In genomic region chr6:30826961-30827342, GRCh38 we compare ENCODE assay signal across 11 cellular contexts. TPM values are rescaled to one million over a fixed set of nuclear protein-coding genes. Genes with fewer than 3 reads are reported as not detected.
DNase-seq lines count a peak whose midpoint lies in the region; ATAC-seq and TF ChIP-seq lines count a peak whose summit lies in the region.
"Had no signal": no experiment of that assay in that cellular context is flagged by ENCODE, and none has a peak within 500 bp of the region (broad histone marks: within the 10 kb centered on the region; RNA-seq: fewer than 3 reads in every experiment).

No MANE protein-coding gene starts in this region.

- H3K36me3 ChIP-seq in colonic mucosa (no peaks in the 10 kb centered on the region), psoas muscle (ENCODE audit: insufficient read depth in 1 of 2, low read depth in 1 of 2) (no peaks in the 10 kb centered on the region)
- H3K36me3 ChIP-seq: right lobe of liver had no signal

- H3K9me3 ChIP-seq in colonic mucosa (no peaks in the 10 kb centered on the region), psoas muscle (no peaks in the 10 kb centered on the region)
- H3K9me3 ChIP-seq: right lobe of liver had no signal

- TF ChIP-seq CTCF in colonic mucosa (IDR thresholded peaks at IDR 0.05) (no peak), psoas muscle (IDR thresholded peaks at IDR 0.05) (no peak)

- intact Hi-C loops in colonic mucosa (cut with DNase I) = no loop called here
- intact Hi-C loops in psoas muscle (cut with DNase I) = loop anchor here (5.0 kb wide), 3 partner anchors 85 to 260 kb away; partner anchors contain the start of genes FLOT1 (in 1 of the 2) and IER3 (in 1 of the 2)

- WGBS in psoas muscle, 3 donors = 22 to 37% (median 22%) methylated on average over 4 of the region's 4 CpGs

- H3K9ac ChIP-seq in colonic mucosa (ENCODE audit: low read depth in 2 of 2, low read length in 2 of 2) = no peak overlapping the region

- H3K27me3 ChIP-seq in colonic mucosa (no peaks in the 10 kb centered on the region), psoas muscle (ENCODE audit: insufficient read depth in 3 of 3, low read length in 2 of 3) (no peaks in the 10 kb centered on the region)
- H3K27me3 ChIP-seq: right lobe of liver had no signal

- no peak for DNase-seq in activated CD4-positive, CD25-positive, alpha-beta regulatory T cell treated with anti-CD3 and anti-CD28 coated beads, Interleukin-2, amount 50 U/mL, for 72 hours
- DNase-seq in LHCN-M2 (ENCODE audit: low read depth) (peak; percentile 71), colonic mucosa (peak; percentile 52), psoas muscle (peak; percentile 52 to 85), substantia nigra (lab: John Stamatoyannopoulos, UW) (no peak), NCI-H1092 (lab: John Stamatoyannopoulos, UW) (no peak), DMS 273 (lab: John Stamatoyannopoulos, UW; ENCODE audit: unreplicated experiment) (no peak)
- DNase-seq: NCI-H2029 treated with DMSO at 0.1 percent for 48 hours, right lobe of liver, SHP77 had no signal

- H3K27ac ChIP-seq in colonic mucosa = no peak overlapping the region
- H3K27ac ChIP-seq in psoas muscle = peak overlapping the region; percentile 95
- H3K27ac ChIP-seq in substantia nigra (ENCODE audit: low read depth, low read length, poor library complexity, severe bottlenecking) = no peak overlapping the region
- H3K27ac ChIP-seq: right lobe of liver had no signal

- peaks cover 21% of the 10 kb centered on the region for H3K4me1 ChIP-seq in colonic mucosa
- peaks cover 44% of the 10 kb centered on the region for H3K4me1 ChIP-seq in psoas muscle

- ATAC-seq in activated CD4-positive, CD25-positive, alpha-beta regulatory T cell treated with anti-CD3 and anti-CD28 coated beads, Interleukin-2, amount 50 U/mL, for 24 hours = peak; percentile 39 to 42
- ATAC-seq in psoas muscle = peak; percentile 79 to 86 (median 80)

- H3K4me3 ChIP-seq in colonic mucosa (no peak overlapping the region), psoas muscle (no peak overlapping the region)
- H3K4me3 ChIP-seq: right lobe of liver had no signal

RNA-seq across cellular contexts. Expression of gene DDR1, which starts 57.4 kb away (rescaled TPM):
- total RNA-seq in LHCN-M2 (2014; rRNA removed) (43.1 and 47.0 TPM in 2 replicates), colonic mucosa (100 to 1,000 TPM; 261 to 267 TPM), psoas muscle (100 to 1,000 TPM in 1 of 4 donors, 10 to 100 TPM in 3; 26.3 to 129 (median 54.2) TPM)
- 54.1 TPM for polyA plus RNA-seq in LHCN-M2 (2012)
- 10 to 100 TPM in 2 of 3 donors, 1 to 10 TPM in 1; 2.2 to 10.8 (median 10.5) TPM for polyA plus RNA-seq in psoas muscle

Comparison
In these comparisons a context has a peak if more than half of its experiments do, and no peak if none do; other contexts are left out.
1. DNase-seq: peak in LHCN-M2 (single experiment), colonic mucosa (single experiment) and psoas muscle (2 of 2); none in activated CD4-positive, CD25-positive, alpha-beta regulatory T cell treated with anti-CD3 and anti-CD28 coated beads, Interleukin-2, amount 50 U/mL, for 72 hours (single experiment), substantia nigra (0 of 49), NCI-H1092 (single experiment) and DMS 273 (single experiment).